Comparison of ENCODE assay signal across 12 cellular contexts in the genomic region with DNA sequence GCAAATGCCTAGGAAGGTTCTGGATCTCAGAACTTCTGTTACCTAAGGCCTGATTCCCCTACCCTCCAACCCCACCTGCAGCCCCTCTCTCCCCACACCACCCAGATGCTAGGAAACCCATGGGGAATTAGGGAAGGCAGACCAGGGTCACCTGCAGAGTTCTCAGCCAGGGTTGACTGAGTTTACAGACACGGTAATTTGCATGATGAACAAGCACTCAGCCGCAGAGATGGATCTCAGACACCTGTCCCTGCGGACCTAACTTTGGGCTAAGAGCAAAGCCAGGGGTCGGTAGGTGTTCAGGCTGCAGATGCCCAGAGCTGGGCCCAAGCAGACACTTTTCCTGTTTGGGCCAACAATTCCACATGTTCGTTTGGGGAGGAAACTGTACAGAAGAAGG. TPM values are rescaled to one million over a fixed set of nuclear protein-coding genes. Genes with fewer than 3 reads are reported as not detected.
A peak's percentile ranks its signal among the peaks of the same experiment; 100 is the strongest.
DNase-seq lines count a peak whose midpoint lies in the region; ATAC-seq, FAIRE-seq and TF ChIP-seq lines count a peak whose summit lies in the region.
"Had no signal": no experiment of that assay in that cellular context is flagged by ENCODE, and none has a peak within 500 bp of the region (broad histone marks: within the 10 kb centered on the region; RNA-seq: fewer than 3 reads in every experiment).

No MANE protein-coding gene starts in this region.

- no peak overlapping the region for H2AFZ ChIP-seq in HepG2 (ENCODE audit: low read length)

- no peak overlapping the region for H3K9ac ChIP-seq in HepG2 (ENCODE audit: insufficient read depth, low read depth, low read length)

- H3K27me3 ChIP-seq in HepG2 (ENCODE audit: control insufficient read depth in 1 of 2, insufficient read depth in 2 of 2, low read length in 2 of 2) = peaks cover 7 to 83% of the 10 kb centered on the region in 2 experiments

- ATAC-seq in HG03354 (IDR thresholded peaks at IDR 0.05; ENCODE audit: poor library complexity, severe bottlenecking, unreplicated experiment) (peak; percentile 28), HepG2 (no peak), WTC11 (no peak)
- no peak for ATAC-seq in activated naive CD8-positive, alpha-beta T cell treated with anti-CD3 and anti-CD28 coated beads, Interleukin-2, amount 50 U/mL, for 24 hours
- ATAC-seq in stimulated activated effector memory CD8-positive, alpha-beta T cell treated with anti-CD3 and anti-CD28 coated beads, Interleukin-12 subunit alpha, Interleukin-12 subunit beta, amount 100 ng/mL, for 72 hours = no peak

- no peaks in the 10 kb centered on the region for H3K9me3 ChIP-seq in HepG2 (ENCODE audit: low read length)

- FAIRE-seq in HepG2 (lab: Jason Lieb, UNC) = no peak
- FAIRE-seq: H54 had no signal

- no peak for TF ChIP-seq EP300 in HepG2 (IDR thresholded peaks at IDR 0.05; ENCODE audit: low read depth in 2 of 2, low read length in 2 of 2)
- no peak for TF ChIP-seq EP300 in HepG2 (CRISPR knock-in tag; IDR thresholded peaks at IDR 0.05; ENCODE audit: borderline replicate concordance)

- no peak for TF ChIP-seq POLR2A in HepG2 (IDR thresholded peaks at IDR 0.05; ENCODE audit: insufficient read depth in 1 of 2, low read depth in 2 of 2, low read length in 2 of 2)

- WGBS in HepG2 (ENCODE audit: low lambda C conversion rate) = 4% methylated on average over 4 of the region's 5 CpGs

- H3K4me1 ChIP-seq in HepG2 (ENCODE audit: insufficient read depth, low read length) = no peaks in the 10 kb centered on the region

- intact Hi-C loops in activated CD4-positive, alpha-beta memory T cell treated with anti-CD3 and anti-CD28 coated beads for 36 hours (cut with micrococcal nuclease) = no loop called here
- intact Hi-C loops in HepG2 (cut with micrococcal nuclease; ENCODE audit: unreplicated experiment) = no loop called here

- H3K36me3 Mint-ChIP-seq in activated CD4-positive, alpha-beta memory T cell treated with anti-CD3 and anti-CD28 coated beads, Interleukin-2, amount 10 ng/mL, durations not matched to agents 7 days and 5 days (ENCODE audit: low read depth) = peaks cover 59% of the 10 kb centered on the region
- peaks cover 22% of the 10 kb centered on the region for H3K36me3 Mint-ChIP-seq in activated CD4-positive, alpha-beta memory T cell treated with anti-CD3 and anti-CD28 coated beads for 36 hours
- H3K36me3 Mint-ChIP-seq in activated naive CD8-positive, alpha-beta T cell treated with anti-CD3 and anti-CD28 coated beads, Interleukin-2, amount 50 U/mL, for 24 hours (ENCODE audit: low read depth) = peaks cover 33% of the 10 kb centered on the region
- peaks cover 64% of the 10 kb centered on the region for H3K36me3 Mint-ChIP-seq in stimulated activated effector memory CD8-positive, alpha-beta T cell treated with anti-CD3 and anti-CD28 coated beads, Interleukin-12 subunit alpha, Interleukin-12 subunit beta, amount 100 ng/mL, for 72 hours
- no peaks in the 10 kb centered on the region for H3K36me3 Mint-ChIP-seq in WTC11

- peak overlapping the region; percentile 40 for H3K4me3 Mint-ChIP-seq in activated CD4-positive, alpha-beta memory T cell treated with anti-CD3 and anti-CD28 coated beads, Interleukin-2, amount 10 ng/mL, durations not matched to agents 7 days and 5 days
- no peak overlapping the region for H3K4me3 Mint-ChIP-seq in activated CD4-positive, alpha-beta memory T cell treated with anti-CD3 and anti-CD28 coated beads for 36 hours
- H3K4me3 Mint-ChIP-seq in activated naive CD8-positive, alpha-beta T cell treated with anti-CD3 and anti-CD28 coated beads, Interleukin-2, amount 50 U/mL, for 24 hours = peak overlapping the region; percentile 90
- H3K4me3 Mint-ChIP-seq in stimulated activated effector memory CD8-positive, alpha-beta T cell treated with anti-CD3 and anti-CD28 coated beads, Interleukin-12 subunit alpha, Interleukin-12 subunit beta, amount 100 ng/mL, for 72 hours = peak overlapping the region; percentile 71
- H3K4me3 Mint-ChIP-seq in WTC11 = no peak overlapping the region

- H4K20me1 ChIP-seq in HepG2 (ENCODE audit: insufficient read depth, low read length) = no peaks in the 10 kb centered on the region

- no peak for TF ChIP-seq RAD21 in HepG2 (CRISPR knock-in tag; IDR thresholded peaks at IDR 0.05)

- H3K27ac ChIP-seq in HepG2 (ENCODE audit: extremely low read length, insufficient read depth, low read length) = no peak overlapping the region

- no peak overlapping the region for H3K4me3 ChIP-seq in HepG2 (replicated peaks in 1 of 3; ENCODE audit: insufficient read depth in 1 of 3, low read depth in 2 of 3, low read length in 3 of 3)

- in situ Hi-C loops in HepG2 (cut with HindIII; ENCODE audit: extremely low pct_ligation_motif_present, low pct_unique_long_range_greater_than_20kb) = no loop called here

- no peaks in the 10 kb centered on the region for H3K36me3 ChIP-seq in HepG2 (replicated peaks in 1 of 2; ENCODE audit: control insufficient read depth in 1 of 2, insufficient read depth in 2 of 2, low read length in 2 of 2)

- CTCF ChIA-PET in activated CD4-positive, alpha-beta memory T cell treated with anti-CD3 and anti-CD28 coated beads, Interleukin-2, amount 10 ng/mL, durations not matched to agents 7 days and 5 days (lab: Charles Lee) = interaction anchor here (0.9 to 3.3 kb wide), 3 partner anchors 9 to 33 kb away, joined by 3 to 9 read pairs (median 7); no protein-coding TSS in a partner anchor
- CTCF ChIA-PET in activated CD4-positive, alpha-beta memory T cell treated with anti-CD3 and anti-CD28 coated beads for 36 hours (lab: Charles Lee) = interaction anchor here (1.5 to 6.3 kb wide), 3 partner anchors 9 to 22 kb away, joined by 4 to 32 read pairs (median 4); no protein-coding TSS in a partner anchor
- CTCF ChIA-PET in HepG2 (lab: Yijun Ruan, JAX; ENCODE audit: low intra/inter-chr PET ratio, low total read pairs) (no interaction called here), WTC11 (lab: Charles Lee) (interaction anchor here (1.3 kb wide), 1 partner anchor 33 kb away, joined by 3 read pairs; no protein-coding TSS in a partner anchor)

- H3K4me2 ChIP-seq in HepG2 (ENCODE audit: low read depth, low read length) = no peak overlapping the region

- H3K27ac Mint-ChIP-seq in activated CD4-positive, alpha-beta memory T cell treated with anti-CD3 and anti-CD28 coated beads, Interleukin-2, amount 10 ng/mL, durations not matched to agents 7 days and 5 days = no peak overlapping the region
- H3K27ac Mint-ChIP-seq in activated CD4-positive, alpha-beta memory T cell treated with anti-CD3 and anti-CD28 coated beads for 36 hours = no peak overlapping the region
- peak overlapping the region; percentile 87 for H3K27ac Mint-ChIP-seq in activated naive CD8-positive, alpha-beta T cell treated with anti-CD3 and anti-CD28 coated beads, Interleukin-2, amount 50 U/mL, for 24 hours
- H3K27ac Mint-ChIP-seq in stimulated activated effector memory CD8-positive, alpha-beta T cell treated with anti-CD3 and anti-CD28 coated beads, Interleukin-12 subunit alpha, Interleukin-12 subunit beta, amount 100 ng/mL, for 72 hours = peak overlapping the region; percentile 83
- no peak overlapping the region for H3K27ac Mint-ChIP-seq in WTC11

- H3K4me1 Mint-ChIP-seq in activated CD4-positive, alpha-beta memory T cell treated with anti-CD3 and anti-CD28 coated beads, Interleukin-2, amount 10 ng/mL, durations not matched to agents 7 days and 5 days = peaks cover 86% of the 10 kb centered on the region
- H3K4me1 Mint-ChIP-seq in activated CD4-positive, alpha-beta memory T cell treated with anti-CD3 and anti-CD28 coated beads for 36 hours (ENCODE audit: low read depth) = peaks cover 81% of the 10 kb centered on the region
- H3K4me1 Mint-ChIP-seq in activated naive CD8-positive, alpha-beta T cell treated with anti-CD3 and anti-CD28 coated beads, Interleukin-2, amount 50 U/mL, for 24 hours = peaks cover 85% of the 10 kb centered on the region
- peaks cover 95% of the 10 kb centered on the region for H3K4me1 Mint-ChIP-seq in stimulated activated effector memory CD8-positive, alpha-beta T cell treated with anti-CD3 and anti-CD28 coated beads, Interleukin-12 subunit alpha, Interleukin-12 subunit beta, amount 100 ng/mL, for 72 hours
- H3K4me1 Mint-ChIP-seq in WTC11 = peaks cover 54% of the 10 kb centered on the region

- DNase-seq in activated CD4-positive, alpha-beta memory T cell treated with anti-CD3 and anti-CD28 coated beads, Interleukin-2, amount 10 ng/mL, durations not matched to agents 7 days and 5 days = no peak
- DNase-seq in activated CD4-positive, alpha-beta memory T cell treated with anti-CD3 and anti-CD28 coated beads for 36 hours = no peak
- DNase-seq in activated naive CD8-positive, alpha-beta T cell treated with anti-CD3 and anti-CD28 coated beads, Interleukin-2, amount 50 U/mL, for 24 hours = no peak
- no peak for DNase-seq in stimulated activated effector memory CD8-positive, alpha-beta T cell treated with anti-CD3 and anti-CD28 coated beads, Interleukin-12 subunit alpha, Interleukin-12 subunit beta, amount 100 ng/mL, for 72 hours (ENCODE audit: low spot score in 2 of 2)
- DNase-seq in SIG-M5 treated with dmso at 0.1 percent for 504 hours (lab: John Stamatoyannopoulos, UW; ENCODE audit: unreplicated experiment) (no peak), HepG2 (ENCODE audit: low spot score) (no peak), WTC11 (ENCODE audit: low spot score) (no peak)
- DNase-seq: DMS153, NCI-H2227 treated with DMSO at 0.1 percent for 48 hours had no signal

- no TSS peak for BruUV-seq in HepG2 (replicated peaks; lab: Mats Ljungman, UMichigan)

- no peaks in the 10 kb centered on the region for H3K79me2 ChIP-seq in HepG2 (ENCODE audit: insufficient read depth, low read length)

- no peaks in the 10 kb centered on the region for H3K9me3 Mint-ChIP-seq in activated CD4-positive, alpha-beta memory T cell treated with anti-CD3 and anti-CD28 coated beads, Interleukin-2, amount 10 ng/mL, durations not matched to agents 7 days and 5 days
- no peaks in the 10 kb centered on the region for H3K9me3 Mint-ChIP-seq in activated CD4-positive, alpha-beta memory T cell treated with anti-CD3 and anti-CD28 coated beads for 36 hours
- no peaks in the 10 kb centered on the region for H3K9me3 Mint-ChIP-seq in activated naive CD8-positive, alpha-beta T cell treated with anti-CD3 and anti-CD28 coated beads, Interleukin-2, amount 50 U/mL, for 24 hours
- no peaks in the 10 kb centered on the region for H3K9me3 Mint-ChIP-seq in stimulated activated effector memory CD8-positive, alpha-beta T cell treated with anti-CD3 and anti-CD28 coated beads, Interleukin-12 subunit alpha, Interleukin-12 subunit beta, amount 100 ng/mL, for 72 hours
- no peaks in the 10 kb centered on the region for H3K9me3 Mint-ChIP-seq in WTC11

- no peaks in the 10 kb centered on the region for H3K27me3 Mint-ChIP-seq in activated CD4-positive, alpha-beta memory T cell treated with anti-CD3 and anti-CD28 coated beads, Interleukin-2, amount 10 ng/mL, durations not matched to agents 7 days and 5 days
- H3K27me3 Mint-ChIP-seq in activated CD4-positive, alpha-beta memory T cell treated with anti-CD3 and anti-CD28 coated beads for 36 hours = no peaks in the 10 kb centered on the region
- H3K27me3 Mint-ChIP-seq in activated naive CD8-positive, alpha-beta T cell treated with anti-CD3 and anti-CD28 coated beads, Interleukin-2, amount 50 U/mL, for 24 hours = no peaks in the 10 kb centered on the region
- H3K27me3 Mint-ChIP-seq in WTC11 (ENCODE audit: low read depth) = peaks cover 11% of the 10 kb centered on the region; the same call in 1 of the 2 replicates

- TF ChIP-seq CTCF in HepG2 (CRISPR knock-in tag; IDR thresholded peaks at IDR 0.05) (no peak), WTC11 (IDR thresholded peaks at IDR 0.05) (no peak)

- POLR2A ChIA-PET in activated CD4-positive, alpha-beta memory T cell treated with anti-CD3 and anti-CD28 coated beads, Interleukin-2, amount 10 ng/mL, durations not matched to agents 7 days and 5 days (lab: Charles Lee) = interaction anchor here (1.0 to 7.1 kb wide), 4 partner anchors 9 to 21 kb away, joined by 3 to 88 read pairs (median 23); no protein-coding TSS in a partner anchor
- POLR2A ChIA-PET in activated CD4-positive, alpha-beta memory T cell treated with anti-CD3 and anti-CD28 coated beads for 36 hours (lab: Charles Lee) = no interaction called here
- POLR2A ChIA-PET in HepG2 (lab: Yijun Ruan, JAX) (no interaction called here), WTC11 (lab: Charles Lee) (no interaction called here)

RNA-seq across cellular contexts. Expression of a gene that starts 2.9 kb away (rescaled TPM):
- 10 to 100 TPM; 46.3 to 48.2 TPM for total RNA-seq in activated CD4-positive, alpha-beta memory T cell treated with anti-CD3 and anti-CD28 coated beads, Interleukin-2, amount 10 ng/mL, durations not matched to agents 7 days and 5 days
- 10 to 100 TPM; 19.7 to 19.8 TPM for total RNA-seq in activated CD4-positive, alpha-beta memory T cell treated with anti-CD3 and anti-CD28 coated beads for 36 hours
- not detected in 2 replicates for total RNA-seq in HepG2 (2016; rRNA removed; fragmentation: Illumina TruSeq; extraction: Trizol)
- total RNA-seq in HepG2 (2016; cell fraction: cytosol; rRNA removed; fragmentation: Illumina TruSeq; extraction: Trizol; ENCODE audit: low read depth) = not detected in 2 replicates
- total RNA-seq in HepG2 (2016; cell fraction: insoluble cytoplasmic fraction; rRNA removed; fragmentation: Illumina TruSeq; extraction: Trizol) = not detected in 2 replicates
- not detected in 2 replicates for total RNA-seq in HepG2 (2016; cell fraction: membrane; rRNA removed; fragmentation: Illumina TruSeq; extraction: Trizol)
- total RNA-seq in HepG2 (2016; cell fraction: nucleus; rRNA removed; fragmentation: Illumina TruSeq; extraction: Trizol) = not detected in 2 replicates
- not detected in 2 replicates for polyA plus RNA-seq in HepG2 (2011; rRNA removed)
- 0.04 TPM in 1 of 2 replicates, not detected in the other for polyA plus RNA-seq in HepG2 (2011; cell fraction: cytosol; rRNA removed)
- polyA plus RNA-seq in HepG2 (2011; cell fraction: nucleus; rRNA removed) = not detected in 2 replicates
- polyA plus RNA-seq in HepG2 (2012) = not detected in 2 replicates
- polyA plus RNA-seq in HepG2 (2016; cell fraction: cytosol; fragmentation: Illumina TruSeq; extraction: Trizol; ENCODE audit: low read depth) = not detected in 2 replicates
- polyA plus RNA-seq in HepG2 (2016; cell fraction: insoluble cytoplasmic fraction; fragmentation: Illumina TruSeq; extraction: Trizol; ENCODE audit: low read depth) = not detected in 2 replicates
- not detected in 2 replicates for polyA plus RNA-seq in HepG2 (2016; cell fraction: membrane; fragmentation: Illumina TruSeq; extraction: Trizol; ENCODE audit: low read depth)
- not detected in 2 replicates for polyA plus RNA-seq in HepG2 (2016; cell fraction: nucleus; fragmentation: Illumina TruSeq; extraction: Trizol; ENCODE audit: insufficient read depth, low read depth)
- polyA minus RNA-seq in HepG2 (2011; rRNA and poly(A)+ RNA removed; ENCODE audit: low replicate concordance) = not detected in 2 replicates
- polyA minus RNA-seq in HepG2 (2011; cell fraction: cytosol; rRNA and poly(A)+ RNA removed) = not detected in 2 replicates
- not detected in 2 replicates for polyA minus RNA-seq in HepG2 (2011; cell fraction: nucleus; rRNA and poly(A)+ RNA removed)
- total RNA-seq in WTC11 (2021) = 1.2 to 1.6 TPM (median 1.5 TPM) in 3 replicates

RNA-seq across cellular contexts. Expression of a gene that starts 3.0 kb away (rescaled TPM):
- 10 to 100 TPM; 22.7 to 23.8 TPM for total RNA-seq in activated CD4-positive, alpha-beta memory T cell treated with anti-CD3 and anti-CD28 coated beads, Interleukin-2, amount 10 ng/mL, durations not matched to agents 7 days and 5 days
- 10 to 100 TPM; 23.2 to 29.0 TPM for total RNA-seq in activated CD4-positive, alpha-beta memory T cell treated with anti-CD3 and anti-CD28 coated beads for 36 hours
- not detected in 2 replicates for total RNA-seq in HepG2 (2016; rRNA removed; fragmentation: Illumina TruSeq; extraction: Trizol)
- total RNA-seq in HepG2 (2016; cell fraction: cytosol; rRNA removed; fragmentation: Illumina TruSeq; extraction: Trizol; ENCODE audit: low read depth) = not detected in 2 replicates
- not detected in 2 replicates for total RNA-seq in HepG2 (2016; cell fraction: insoluble cytoplasmic fraction; rRNA removed; fragmentation: Illumina TruSeq; extraction: Trizol)
- total RNA-seq in HepG2 (2016; cell fraction: membrane; rRNA removed; fragmentation: Illumina TruSeq; extraction: Trizol) = not detected in 2 replicates
- total RNA-seq in HepG2 (2016; cell fraction: nucleus; rRNA removed; fragmentation: Illumina TruSeq; extraction: Trizol) = not detected in 2 replicates
- not detected in 2 replicates for polyA plus RNA-seq in HepG2 (2011; rRNA removed)
- polyA plus RNA-seq in HepG2 (2011; cell fraction: cytosol; rRNA removed) = not detected in 2 replicates
- not detected in 2 replicates for polyA plus RNA-seq in HepG2 (2011; cell fraction: nucleus; rRNA removed)
- polyA plus RNA-seq in HepG2 (2012) = not detected in 2 replicates
- polyA plus RNA-seq in HepG2 (2016; cell fraction: cytosol; fragmentation: Illumina TruSeq; extraction: Trizol; ENCODE audit: low read depth) = not detected in 2 replicates
- polyA plus RNA-seq in HepG2 (2016; cell fraction: insoluble cytoplasmic fraction; fragmentation: Illumina TruSeq; extraction: Trizol; ENCODE audit: low read depth) = not detected in 2 replicates
- polyA plus RNA-seq in HepG2 (2016; cell fraction: membrane; fragmentation: Illumina TruSeq; extraction: Trizol; ENCODE audit: low read depth) = not detected in 2 replicates
- not detected in 2 replicates for polyA plus RNA-seq in HepG2 (2016; cell fraction: nucleus; fragmentation: Illumina TruSeq; extraction: Trizol; ENCODE audit: insufficient read depth, low read depth)
- not detected in 2 replicates for polyA minus RNA-seq in HepG2 (2011; rRNA and poly(A)+ RNA removed; ENCODE audit: low replicate concordance)
- not detected in 2 replicates for polyA minus RNA-seq in HepG2 (2011; cell fraction: cytosol; rRNA and poly(A)+ RNA removed)
- polyA minus RNA-seq in HepG2 (2011; cell fraction: nucleus; rRNA and poly(A)+ RNA removed) = not detected in 2 replicates
- total RNA-seq in WTC11 (2021) = 0.34 to 0.70 TPM (median 0.50 TPM) in 3 replicates
- total RNA-seq: osteocyte had no signal

RNA-seq across cellular contexts. Expression of a gene that starts 17.2 kb away (rescaled TPM):
- total RNA-seq in activated CD4-positive, alpha-beta memory T cell treated with anti-CD3 and anti-CD28 coated beads, Interleukin-2, amount 10 ng/mL, durations not matched to agents 7 days and 5 days = not detected
- total RNA-seq in activated CD4-positive, alpha-beta memory T cell treated with anti-CD3 and anti-CD28 coated beads for 36 hours = not detected
- not detected in 2 replicates for total RNA-seq in HepG2 (2016; rRNA removed; fragmentation: Illumina TruSeq; extraction: Trizol)
- not detected in 2 replicates for total RNA-seq in HepG2 (2016; cell fraction: cytosol; rRNA removed; fragmentation: Illumina TruSeq; extraction: Trizol; ENCODE audit: low read depth)
- not detected in 2 replicates for total RNA-seq in HepG2 (2016; cell fraction: insoluble cytoplasmic fraction; rRNA removed; fragmentation: Illumina TruSeq; extraction: Trizol)
- total RNA-seq in HepG2 (2016; cell fraction: membrane; rRNA removed; fragmentation: Illumina TruSeq; extraction: Trizol) = not detected in 2 replicates
- total RNA-seq in HepG2 (2016; cell fraction: nucleus; rRNA removed; fragmentation: Illumina TruSeq; extraction: Trizol) = not detected in 2 replicates
- polyA plus RNA-seq in HepG2 (2011; rRNA removed) = not detected in 2 replicates
- not detected in 2 replicates for polyA plus RNA-seq in HepG2 (2011; cell fraction: cytosol; rRNA removed)
- polyA plus RNA-seq in HepG2 (2011; cell fraction: nucleus; rRNA removed) = not detected in 2 replicates
- polyA plus RNA-seq in HepG2 (2012) = not detected in 2 replicates
- not detected in 2 replicates for polyA plus RNA-seq in HepG2 (2016; cell fraction: cytosol; fragmentation: Illumina TruSeq; extraction: Trizol; ENCODE audit: low read depth)
- not detected in 2 replicates for polyA plus RNA-seq in HepG2 (2016; cell fraction: insoluble cytoplasmic fraction; fragmentation: Illumina TruSeq; extraction: Trizol; ENCODE audit: low read depth)
- polyA plus RNA-seq in HepG2 (2016; cell fraction: membrane; fragmentation: Illumina TruSeq; extraction: Trizol; ENCODE audit: low read depth) = 0.16 TPM in 1 of 2 replicates, not detected in the other
- not detected in 2 replicates for polyA plus RNA-seq in HepG2 (2016; cell fraction: nucleus; fragmentation: Illumina TruSeq; extraction: Trizol; ENCODE audit: insufficient read depth, low read depth)
- polyA minus RNA-seq in HepG2 (2011; rRNA and poly(A)+ RNA removed; ENCODE audit: low replicate concordance) = 0.72 TPM in 1 of 2 replicates, not detected in the other
- polyA minus RNA-seq in HepG2 (2011; cell fraction: cytosol; rRNA and poly(A)+ RNA removed) = not detected in 2 replicates
- not detected in 2 replicates for polyA minus RNA-seq in HepG2 (2011; cell fraction: nucleus; rRNA and poly(A)+ RNA removed)
- 0.81 to 1.1 TPM (median 0.85 TPM) in 3 replicates for total RNA-seq in WTC11 (2021)
- total RNA-seq: osteocyte had no signal

Comparison
In these comparisons a context has a peak if more than half of its experiments do, and no peak if none do; other contexts are left out.
1. H3K4me3 Mint-ChIP-seq: peak in activated CD4-positive, alpha-beta memory T cell treated with anti-CD3 and anti-CD28 coated beads, Interleukin-2, amount 10 ng/mL, durations not matched to agents 7 days and 5 days (single experiment), activated naive CD8-positive, alpha-beta T cell treated with anti-CD3 and anti-CD28 coated beads, Interleukin-2, amount 50 U/mL, for 24 hours (single experiment) and stimulated activated effector memory CD8-positive, alpha-beta T cell treated with anti-CD3 and anti-CD28 coated beads, Interleukin-12 subunit alpha, Interleukin-12 subunit beta, amount 100 ng/mL, for 72 hours (single experiment); none in activated CD4-positive, alpha-beta memory T cell treated with anti-CD3 and anti-CD28 coated beads for 36 hours (single experiment) and WTC11 (single experiment).
2. H3K27ac Mint-ChIP-seq: peak in activated naive CD8-positive, alpha-beta T cell treated with anti-CD3 and anti-CD28 coated beads, Interleukin-2, amount 50 U/mL, for 24 hours (single experiment) and stimulated activated effector memory CD8-positive, alpha-beta T cell treated with anti-CD3 and anti-CD28 coated beads, Interleukin-12 subunit alpha, Interleukin-12 subunit beta, amount 100 ng/mL, for 72 hours (single experiment); none in activated CD4-positive, alpha-beta memory T cell treated with anti-CD3 and anti-CD28 coated beads, Interleukin-2, amount 10 ng/mL, durations not matched to agents 7 days and 5 days (single experiment), activated CD4-positive, alpha-beta memory T cell treated with anti-CD3 and anti-CD28 coated beads for 36 hours (single experiment) and WTC11 (single experiment).
3. RNA of a gene that starts 3.0 kb away (total RNA-seq): 23.2 to 29.0 TPM in activated CD4-positive, alpha-beta memory T cell treated with anti-CD3 and anti-CD28 coated beads for 36 hours and 22.7 to 23.8 TPM in activated CD4-positive, alpha-beta memory T cell treated with anti-CD3 and anti-CD28 coated beads, Interleukin-2, amount 10 ng/mL, durations not matched to agents 7 days and 5 days; 0.34 to 0.70 TPM in WTC11 and not detected in HepG2; every median in the first group is over 10 times any median in the second.